ENCODE assay signal across 25 cellular contexts in genomic region chr10:31630866-31631567, GRCh38.
DNase-seq lines count a peak whose midpoint lies in the region; ATAC-seq and TF ChIP-seq lines count a peak whose summit lies in the region.
"Had no signal": no experiment of that assay in that cellular context is flagged by ENCODE, and none has a peak within 500 bp of the region (broad histone marks: within the 10 kb centered on the region; RNA-seq: fewer than 3 reads in every experiment).

No MANE protein-coding gene starts in this region.

- intact Hi-C loops in psoas muscle (cut with DNase I) = no loop called here
- intact Hi-C loops in activated CD4-positive, alpha-beta T cell treated with anti-CD3 and anti-CD28 coated beads for 36 hours (cut with DNase I, micrococcal nuclease) = no loop called here

- DNase-seq in GM13976 (ENCODE audit: low spot score) (peak; percentile 45), NCI-H226 (peak; percentile 18), fibroblast of the aortic adventitia (ENCODE audit: low read depth) (peak; percentile 37), psoas muscle (no peak), SIG-M5 (lab: John Stamatoyannopoulos, UW) (no peak), GM13977 (ENCODE audit: low spot score) (no peak)
- no peak for DNase-seq in activated CD4-positive, alpha-beta T cell treated with anti-CD3 and anti-CD28 coated beads for 36 hours
- DNase-seq in effector memory CD8-positive, alpha-beta T cell = no peak
- DNase-seq: activated naive CD4-positive, alpha-beta T cell; CD4-positive, CD25-positive, alpha-beta regulatory T cell; endodermal cell; HFFc6; hypothalamus; islet precursor cell; mesendoderm; MV-4-11; natural killer cell; NCI-H2029 treated with DMSO at 0.1 percent for 48 hours; NCI-H510A; posterior cingulate gyrus; tibial artery had no signal

- no peaks in the 10 kb centered on the region for H3K36me3 ChIP-seq in psoas muscle (ENCODE audit: insufficient read depth in 1 of 2, low read depth in 1 of 2)
- H3K36me3 ChIP-seq: ascending aorta, tibial artery had no signal

- peaks cover 3% of the 10 kb centered on the region for H3K27me3 Mint-ChIP-seq in activated CD4-positive, alpha-beta T cell treated with anti-CD3 and anti-CD28 coated beads for 36 hours
- peaks cover 26 to 40% of the 10 kb centered on the region in 2 donors for H3K27me3 Mint-ChIP-seq in effector memory CD8-positive, alpha-beta T cell

- no peak overlapping the region for H3K27ac ChIP-seq in psoas muscle
- H3K27ac ChIP-seq: ascending aorta, RWPE1, tibial artery had no signal

- in situ Hi-C loops in GM13976 (cut with MboI; ENCODE audit: low sequenced_read_pairs, unreplicated experiment) = no loop called here
- in situ Hi-C loops in GM13977 (cut with MboI; ENCODE audit: low pct_unique_long_range_greater_than_20kb, low sequenced_read_pairs, unreplicated experiment) = no loop called here

- peaks cover under 1% of the 10 kb centered on the region for H3K36me3 Mint-ChIP-seq in activated CD4-positive, alpha-beta T cell treated with anti-CD3 and anti-CD28 coated beads for 36 hours (ENCODE audit: low read depth)
- no peaks in the 10 kb centered on the region for H3K36me3 Mint-ChIP-seq in effector memory CD8-positive, alpha-beta T cell (ENCODE audit: insufficient read depth)
- H3K36me3 Mint-ChIP-seq: CD4-positive, CD25-positive, alpha-beta regulatory T cell; stimulated activated effector memory CD8-positive, alpha-beta T cell treated with anti-CD3 and anti-CD28 coated beads, Interleukin-12 subunit alpha, Interleukin-12 subunit beta, amount 100 ng/mL, for 72 hours had no signal

- peak in 3 of 4 donors; percentile 8 to 59 (median 48) for ATAC-seq in psoas muscle
- no peak for ATAC-seq in activated CD4-positive, alpha-beta T cell treated with anti-CD3 and anti-CD28 coated beads for 36 hours
- ATAC-seq in effector memory CD8-positive, alpha-beta T cell (replicated peaks) = no peak
- ATAC-seq: K562; natural killer cell; stimulated activated effector memory CD8-positive, alpha-beta T cell treated with anti-CD3 and anti-CD28 coated beads, Interleukin-12 subunit alpha, Interleukin-12 subunit beta, amount 100 ng/mL, for 72 hours had no signal

- peaks cover 12% of the 10 kb centered on the region for H3K9me3 Mint-ChIP-seq in activated CD4-positive, alpha-beta T cell treated with anti-CD3 and anti-CD28 coated beads for 36 hours (ENCODE audit: low read depth)
- peaks cover 4 to 6% of the 10 kb centered on the region in 2 donors for H3K9me3 Mint-ChIP-seq in effector memory CD8-positive, alpha-beta T cell

- peaks cover 6% of the 10 kb centered on the region for H3K4me1 ChIP-seq in psoas muscle
- H3K4me1 ChIP-seq: ascending aorta had no signal

- no peaks in the 10 kb centered on the region for H3K27me3 ChIP-seq in psoas muscle (ENCODE audit: insufficient read depth in 3 of 3, low read length in 2 of 3)
- H3K27me3 ChIP-seq: ascending aorta, tibial artery had no signal

- no peak overlapping the region for H3K27ac Mint-ChIP-seq in activated CD4-positive, alpha-beta T cell treated with anti-CD3 and anti-CD28 coated beads for 36 hours
- H3K27ac Mint-ChIP-seq in effector memory CD8-positive, alpha-beta T cell = no peak overlapping the region
- H3K27ac Mint-ChIP-seq: CD4-positive, CD25-positive, alpha-beta regulatory T cell; endodermal cell; HFFc6; natural killer cell; stimulated activated effector memory CD8-positive, alpha-beta T cell treated with anti-CD3 and anti-CD28 coated beads, Interleukin-12 subunit alpha, Interleukin-12 subunit beta, amount 100 ng/mL, for 72 hours had no signal

- H3K4me3 ChIP-seq in fibroblast of the aortic adventitia (ENCODE audit: low read depth, low read length) = no peak overlapping the region
- H3K4me3 ChIP-seq in psoas muscle = no peak overlapping the region
- H3K4me3 ChIP-seq: ascending aorta, K562, tibial artery had no signal

- peaks cover 11% of the 10 kb centered on the region for H3K9me3 ChIP-seq in psoas muscle

- 43 to 46% (median 44%) methylated on average over 4 of the region's 4 CpGs for WGBS in psoas muscle, 3 donors

- POLR2A ChIA-PET in activated CD4-positive, alpha-beta T cell treated with anti-CD3 and anti-CD28 coated beads for 36 hours (lab: Charles Lee) = no interaction called here

- no peak for TF ChIP-seq CTCF in GM13976 (IDR thresholded peaks at IDR 0.05; ENCODE audit: borderline replicate concordance, control extremely low read depth, extremely low read depth, insufficient read depth, missing control alignments)
- no peak for TF ChIP-seq CTCF in fibroblast of the aortic adventitia (IDR thresholded peaks at IDR 0.05; ENCODE audit: insufficient read depth, low read length)
- no peak for TF ChIP-seq CTCF in psoas muscle (IDR thresholded peaks at IDR 0.05)
- TF ChIP-seq CTCF in GM13977 (IDR thresholded peaks at IDR 0.05; ENCODE audit: extremely low read depth, insufficient read depth, missing control alignments) = no peak

- CTCF ChIA-PET in activated CD4-positive, alpha-beta T cell treated with anti-CD3 and anti-CD28 coated beads for 36 hours (lab: Charles Lee) = no interaction called here

- H3K4me3 Mint-ChIP-seq in activated CD4-positive, alpha-beta T cell treated with anti-CD3 and anti-CD28 coated beads for 36 hours = no peak overlapping the region
- no peak overlapping the region for H3K4me3 Mint-ChIP-seq in effector memory CD8-positive, alpha-beta T cell
- H3K4me3 Mint-ChIP-seq: CD4-positive, CD25-positive, alpha-beta regulatory T cell; endodermal cell; HFFc6; natural killer cell; stimulated activated effector memory CD8-positive, alpha-beta T cell treated with anti-CD3 and anti-CD28 coated beads, Interleukin-12 subunit alpha, Interleukin-12 subunit beta, amount 100 ng/mL, for 72 hours had no signal

- peaks cover 3% of the 10 kb centered on the region for H3K4me1 Mint-ChIP-seq in activated CD4-positive, alpha-beta T cell treated with anti-CD3 and anti-CD28 coated beads for 36 hours
- H3K4me1 Mint-ChIP-seq in effector memory CD8-positive, alpha-beta T cell (ENCODE audit: low read depth in 2 of 2) = no peaks in the 10 kb centered on the region
- H3K4me1 Mint-ChIP-seq: CD4-positive, CD25-positive, alpha-beta regulatory T cell; endodermal cell; natural killer cell; stimulated activated effector memory CD8-positive, alpha-beta T cell treated with anti-CD3 and anti-CD28 coated beads, Interleukin-12 subunit alpha, Interleukin-12 subunit beta, amount 100 ng/mL, for 72 hours had no signal

Comparison
In these comparisons a context has a peak if more than half of its experiments do, and no peak if none do; other contexts are left out.
1. DNase-seq: peak in GM13976 (single experiment), NCI-H226 (single experiment) and fibroblast of the aortic adventitia (single experiment); none in psoas muscle (0 of 2), activated CD4-positive, alpha-beta T cell treated with anti-CD3 and anti-CD28 coated beads for 36 hours (single experiment), effector memory CD8-positive, alpha-beta T cell (0 of 3), SIG-M5 (single experiment) and GM13977 (single experiment).
2. ATAC-seq: peak in psoas muscle (3 of 4); none in activated CD4-positive, alpha-beta T cell treated with anti-CD3 and anti-CD28 coated beads for 36 hours (single experiment) and effector memory CD8-positive, alpha-beta T cell (single experiment).